7 cellular contexts compared by ENCODE assay signal in the genomic region with DNA sequence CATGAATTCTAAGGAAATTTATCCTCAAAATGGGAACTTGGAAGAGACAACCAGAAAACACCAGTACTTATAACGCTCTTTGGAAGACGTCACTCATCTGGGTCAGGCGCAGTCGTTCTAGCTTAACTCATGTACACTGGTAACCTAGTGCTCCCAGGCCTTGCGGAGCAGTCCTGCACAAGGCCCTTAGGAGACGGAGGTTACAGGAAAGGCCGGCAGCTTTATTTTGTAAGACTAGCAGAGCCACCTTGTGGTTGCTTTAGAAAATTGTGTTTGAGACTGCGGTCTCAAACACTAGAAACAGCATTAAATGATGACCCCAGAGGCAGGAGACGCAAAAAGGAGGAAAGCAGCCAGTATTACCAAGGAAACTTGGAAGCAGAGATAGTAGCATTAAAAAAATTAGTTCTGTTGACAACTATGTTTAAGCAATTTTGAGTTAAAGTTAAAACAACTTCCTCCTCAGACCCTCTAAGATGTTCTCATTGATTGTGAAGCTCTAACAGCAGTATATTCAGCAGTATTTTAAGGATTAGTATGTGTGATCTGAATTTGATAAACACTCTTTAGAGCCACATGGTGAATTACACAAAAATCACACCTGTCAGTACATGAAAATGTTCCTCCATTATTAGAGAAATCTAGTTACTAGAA.
DNase-seq lines count a peak whose midpoint lies in the region; ATAC-seq and TF ChIP-seq lines count a peak whose summit lies in the region.

No MANE protein-coding gene starts in this region.

- 13 to 33% methylated on average over 1 to 9 of the region's 9 CpGs for WGBS in transverse colon (ENCODE audit: low coverage in 1 of 2), 2 donors

- DNase-seq in Daoy (ENCODE audit: low read depth) (peak; percentile 72), NT2/D1 (ENCODE audit: low read depth, low spot score) (peak; percentile 82), cardiac fibroblast (ENCODE audit: low read depth in 2 of 2) (peak; percentile 88 to 89), kidney glomerular epithelial cell (lab: John Stamatoyannopoulos, UW) (peak; percentile 52), transverse colon (peak; percentile 44)

- TF ChIP-seq EP300 in Ishikawa (IDR thresholded peaks at IDR 0.05; ENCODE audit: borderline replicate concordance) (no peak), transverse colon (IDR thresholded peaks at IDR 0.05; ENCODE audit: low read depth) (no peak)

- H3K4me1 ChIP-seq in NT2/D1 (ENCODE audit: insufficient read depth, insufficient read length) (no peaks in the 10 kb centered on the region), transverse colon (peaks cover 0 to 9% (median 1%) of the 10 kb centered on the region in 4 donors)

- H3K9me3 ChIP-seq in NT2/D1 (ENCODE audit: insufficient read depth, low read length) = no peaks in the 10 kb centered on the region; the same call in 1 of the 2 replicates
- H3K9me3 ChIP-seq in transverse colon = no peaks in the 10 kb centered on the region

- H3K4me3 ChIP-seq in NT2/D1 (ENCODE audit: insufficient read length, low read depth) (no peak overlapping the region), cardiac fibroblast (replicated peaks in 1 of 2; ENCODE audit: low read depth in 2 of 2, low read length in 2 of 2) (no peak overlapping the region), transverse colon (no peak overlapping the region)

- no peaks in the 10 kb centered on the region for H3K27me3 ChIP-seq in NT2/D1 (ENCODE audit: insufficient read depth, insufficient read length)
- H3K27me3 ChIP-seq in transverse colon = no peaks in the 10 kb centered on the region

- TF ChIP-seq RAD21 in Ishikawa (IDR thresholded peaks at IDR 0.05; ENCODE audit: low read depth) = peak; percentile 80

- no peak for ATAC-seq in GM18498 (IDR thresholded peaks at IDR 0.05; ENCODE audit: unreplicated experiment)

- TF ChIP-seq CTCF in cardiac fibroblast (IDR thresholded peaks at IDR 0.05; ENCODE audit: low read depth, low read length) (peak; percentile 65), transverse colon (IDR thresholded peaks at IDR 0.05) (peak; percentile 56 to 70 (median 68))

- H3K9ac ChIP-seq in NT2/D1 (ENCODE audit: insufficient read length, low read depth) = no peak overlapping the region

- no peak for TF ChIP-seq POLR2A in transverse colon (IDR thresholded peaks at IDR 0.05)

- no peaks in the 10 kb centered on the region for H3K36me3 ChIP-seq in NT2/D1 (ENCODE audit: insufficient read depth, insufficient read length, low read length)
- no peaks in the 10 kb centered on the region for H3K36me3 ChIP-seq in transverse colon

- no peak overlapping the region for H3K27ac ChIP-seq in transverse colon

- in situ Hi-C loops in transverse colon (cut with MboI; ENCODE audit: low pct_ligation_motif_present in 1 of 4, low pct_unique_long_range_greater_than_20kb in 1 of 4, low sequenced_read_pairs in 3 of 4) = loop anchor here in 1 of 4 donors (25.0 kb wide), 1 partner anchor 445 kb away; no protein-coding TSS in a partner anchor

- intact Hi-C loops in transverse colon (cut with DNase I; ENCODE audit: low total_unique reads) = loop anchor here (10.0 kb wide), 1 partner anchor 232 kb away; no protein-coding TSS in a partner anchor

TF ChIP-seq in Ishikawa, 13 proteins besides CTCF, POLR2A, EP300 and RAD21:
- TF ChIP-seq YY1 (IDR thresholded peaks at IDR 0.05; ENCODE audit: low read depth) = no peak
- no peak for TF ChIP-seq FOXM1 (IDR thresholded peaks at IDR 0.05; ENCODE audit: borderline replicate concordance, low read depth)
- TF ChIP-seq, protein P1, sequence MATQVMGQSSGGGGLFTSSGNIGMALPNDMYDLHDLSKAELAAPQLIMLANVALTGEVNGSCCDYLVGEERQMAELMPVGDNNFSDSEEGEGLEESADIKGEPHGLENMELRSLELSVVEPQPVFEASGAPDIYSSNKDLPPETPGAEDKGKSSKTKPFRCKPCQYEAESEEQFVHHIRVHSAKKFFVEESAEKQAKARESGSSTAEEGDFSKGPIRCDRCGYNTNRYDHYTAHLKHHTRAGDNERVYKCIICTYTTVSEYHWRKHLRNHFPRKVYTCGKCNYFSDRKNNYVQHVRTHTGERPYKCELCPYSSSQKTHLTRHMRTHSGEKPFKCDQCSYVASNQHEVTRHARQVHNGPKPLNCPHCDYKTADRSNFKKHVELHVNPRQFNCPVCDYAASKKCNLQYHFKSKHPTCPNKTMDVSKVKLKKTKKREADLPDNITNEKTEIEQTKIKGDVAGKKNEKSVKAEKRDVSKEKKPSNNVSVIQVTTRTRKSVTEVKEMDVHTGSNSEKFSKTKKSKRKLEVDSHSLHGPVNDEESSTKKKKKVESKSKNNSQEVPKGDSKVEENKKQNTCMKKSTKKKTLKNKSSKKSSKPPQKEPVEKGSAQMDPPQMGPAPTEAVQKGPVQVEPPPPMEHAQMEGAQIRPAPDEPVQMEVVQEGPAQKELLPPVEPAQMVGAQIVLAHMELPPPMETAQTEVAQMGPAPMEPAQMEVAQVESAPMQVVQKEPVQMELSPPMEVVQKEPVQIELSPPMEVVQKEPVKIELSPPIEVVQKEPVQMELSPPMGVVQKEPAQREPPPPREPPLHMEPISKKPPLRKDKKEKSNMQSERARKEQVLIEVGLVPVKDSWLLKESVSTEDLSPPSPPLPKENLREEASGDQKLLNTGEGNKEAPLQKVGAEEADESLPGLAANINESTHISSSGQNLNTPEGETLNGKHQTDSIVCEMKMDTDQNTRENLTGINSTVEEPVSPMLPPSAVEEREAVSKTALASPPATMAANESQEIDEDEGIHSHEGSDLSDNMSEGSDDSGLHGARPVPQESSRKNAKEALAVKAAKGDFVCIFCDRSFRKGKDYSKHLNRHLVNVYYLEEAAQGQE (IDR thresholded peaks at IDR 0.05; ENCODE audit: low read depth) = no peak
- TF ChIP-seq EGR1 (IDR thresholded peaks at IDR 0.05) = no peak
- no peak for TF ChIP-seq CEBPB (IDR thresholded peaks at IDR 0.05)
- TF ChIP-seq CREB1 (IDR thresholded peaks at IDR 0.05; ENCODE audit: low read depth) = no peak
- no peak for TF ChIP-seq TEAD4 (IDR thresholded peaks at IDR 0.05)
- no peak for TF ChIP-seq TCF12 (IDR thresholded peaks at IDR 0.05; ENCODE audit: low read depth)
- TF ChIP-seq, protein P2, sequence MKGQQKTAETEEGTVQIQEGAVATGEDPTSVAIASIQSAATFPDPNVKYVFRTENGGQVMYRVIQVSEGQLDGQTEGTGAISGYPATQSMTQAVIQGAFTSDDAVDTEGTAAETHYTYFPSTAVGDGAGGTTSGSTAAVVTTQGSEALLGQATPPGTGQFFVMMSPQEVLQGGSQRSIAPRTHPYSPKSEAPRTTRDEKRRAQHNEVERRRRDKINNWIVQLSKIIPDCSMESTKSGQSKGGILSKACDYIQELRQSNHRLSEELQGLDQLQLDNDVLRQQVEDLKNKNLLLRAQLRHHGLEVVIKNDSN (IDR thresholded peaks at IDR 0.05) = no peak
- no peak for TF ChIP-seq TAF1 (IDR thresholded peaks at IDR 0.05; ENCODE audit: low read depth)
- TF ChIP-seq ZBTB7A (IDR thresholded peaks at IDR 0.05; ENCODE audit: low read depth) = no peak
